Comparison of ENCODE assay signal across 1 cellular context in genomic region chr14:95361373-95362179, GRCh38.
TF ChIP-seq lines count a peak whose summit lies in the region.

No MANE protein-coding gene starts in this region.

TF ChIP-seq in HEK293, 187 proteins besides CTCF, POLR2A, EP300 and RAD21 (continued from another document):
- 0 out of 2 replicates have a peak, but pooled peaks have one; percentile 59 for TF ChIP-seq ZNF580 (tag by site-specific recombination; IDR thresholded peaks at IDR 0.05)
- no peak for TF ChIP-seq ZNF280D (tag by site-specific recombination; IDR thresholded peaks at IDR 0.05)
- no peak for TF ChIP-seq ZNF354C (tag by site-specific recombination; IDR thresholded peaks at IDR 0.05; ENCODE audit: borderline replicate concordance, low read depth)
- TF ChIP-seq HOXA7 (CRISPR knock-in tag; IDR thresholded peaks at IDR 0.05; ENCODE audit: borderline replicate concordance), result no peak
- no peak for TF ChIP-seq INSM2 (tag by site-specific recombination; IDR thresholded peaks at IDR 0.05)
- no peak for TF ChIP-seq ELK4 (IDR thresholded peaks at IDR 0.05; ENCODE audit: borderline replicate concordance, low read depth, low read length)
- TF ChIP-seq ZNF362 (tag by site-specific recombination; IDR thresholded peaks at IDR 0.05), result no peak
